10 cellular contexts compared by ENCODE assay signal in genomic region chr4:7156273-7157139, GRCh38. TPM values are rescaled to one million over a fixed set of nuclear protein-coding genes. Genes with fewer than 3 reads are reported as not detected.
DNase-seq lines count a peak whose midpoint lies in the region; ATAC-seq, FAIRE-seq and TF ChIP-seq lines count a peak whose summit lies in the region.
"Had no signal": no experiment of that assay in that cellular context is flagged by ENCODE, and none has a peak within 500 bp of the region (broad histone marks: within the 10 kb centered on the region; RNA-seq: fewer than 3 reads in every experiment).

No MANE protein-coding gene starts in this region.

- DNase-seq in endothelial cell (ENCODE audit: low spot score) (peak; percentile 40), mesenteric fat pad (ENCODE audit: low spot score) (peak; percentile 72), HPDE6-E6E7 (ENCODE audit: extremely low spot score) (no peak), D721Med (ENCODE audit: insufficient read length, low spot score) (no peak), NCI-H774 (lab: John Stamatoyannopoulos, UW) (no peak)

- ATAC-seq in HG03108 (IDR thresholded peaks at IDR 0.05; ENCODE audit: unreplicated experiment): no peak
- ATAC-seq: activated naive CD4-positive, alpha-beta T cell treated with anti-CD3 and anti-CD28 coated beads, Interleukin-2, amount 50 U/mL, for 72 hours had no signal

- H3K4me3 Mint-ChIP-seq in endothelial cell (ENCODE audit: unreplicated experiment): peak overlapping the region; percentile 21

- H3K4me3 ChIP-seq in ACC112 (ENCODE audit: low read depth, low read length): peak overlapping the region; percentile 71
- H3K4me3 ChIP-seq: PC-9 had no signal

- no peak for FAIRE-seq in D721Med (lab: Jason Lieb, UNC)

- no peaks in the 10 kb centered on the region for H3K27me3 ChIP-seq in ACC112 (ENCODE audit: insufficient read depth, low read length)

- H3K27ac ChIP-seq in ACC112 (ENCODE audit: low read depth, low read length): peak overlapping the region; percentile 78
- H3K27ac ChIP-seq: PC-9 had no signal

- peaks cover 27% of the 10 kb centered on the region for H3K4me1 Mint-ChIP-seq in endothelial cell (ENCODE audit: unreplicated experiment)

- H2AFZ ChIP-seq in ACC112 (ENCODE audit: low read length, unreplicated experiment): peak overlapping the region; percentile 50
- H2AFZ ChIP-seq: PC-9 had no signal

- no peaks in the 10 kb centered on the region for H3K9me3 Mint-ChIP-seq in endothelial cell (ENCODE audit: unreplicated experiment)
- H3K9me3 Mint-ChIP-seq: activated naive CD4-positive, alpha-beta T cell treated with anti-CD3 and anti-CD28 coated beads, Interleukin-2, amount 50 U/mL, for 72 hours had no signal

- peaks cover 22% of the 10 kb centered on the region for H3K27me3 Mint-ChIP-seq in endothelial cell (ENCODE audit: unreplicated experiment)

- peaks cover 8% of the 10 kb centered on the region for H3K36me3 Mint-ChIP-seq in endothelial cell (ENCODE audit: low read depth, unreplicated experiment)
- H3K36me3 Mint-ChIP-seq: activated naive CD4-positive, alpha-beta T cell treated with anti-CD3 and anti-CD28 coated beads, Interleukin-2, amount 50 U/mL, for 72 hours had no signal

- H3K36me3 ChIP-seq in ACC112 (ENCODE audit: insufficient read depth, low read length): no peaks in the 10 kb centered on the region

- no peaks in the 10 kb centered on the region for H3K79me2 ChIP-seq in ACC112 (ENCODE audit: control insufficient read depth, insufficient read depth, low read length, unreplicated experiment)

- peaks cover 19% of the 10 kb centered on the region for H3K4me1 ChIP-seq in ACC112 (ENCODE audit: control insufficient read depth, insufficient read depth, low read length, unreplicated experiment)

- TF ChIP-seq CTCF in LNCAP (IDR thresholded peaks at IDR 0.05): peak; percentile 62
- TF ChIP-seq CTCF in endothelial cell (IDR thresholded peaks at IDR 0.05; ENCODE audit: unreplicated experiment): peak; percentile 52
- no peak for TF ChIP-seq CTCF in D721Med (IDR thresholded peaks at IDR 0.05; ENCODE audit: insufficient read depth, missing control alignments)

- H3K27ac Mint-ChIP-seq in endothelial cell (ENCODE audit: unreplicated experiment): peak overlapping the region; percentile 65

RNA-seq across cellular contexts. Expression of gene SORCS2, which starts 35.8 kb away (rescaled TPM):
- total RNA-seq in endothelial cell (ENCODE audit: unreplicated experiment) (1.3 TPM), mesenteric fat pad (1.9 TPM)

Comparison
In these comparisons a context has a peak if more than half of its experiments do, and no peak if none do; other contexts are left out.
1. DNase-seq: peak in endothelial cell (single experiment) and mesenteric fat pad (single experiment); none in HPDE6-E6E7 (single experiment), D721Med (single experiment) and NCI-H774 (single experiment).